Comparison of ENCODE assay signal across 12 cellular contexts in the genomic region with DNA sequence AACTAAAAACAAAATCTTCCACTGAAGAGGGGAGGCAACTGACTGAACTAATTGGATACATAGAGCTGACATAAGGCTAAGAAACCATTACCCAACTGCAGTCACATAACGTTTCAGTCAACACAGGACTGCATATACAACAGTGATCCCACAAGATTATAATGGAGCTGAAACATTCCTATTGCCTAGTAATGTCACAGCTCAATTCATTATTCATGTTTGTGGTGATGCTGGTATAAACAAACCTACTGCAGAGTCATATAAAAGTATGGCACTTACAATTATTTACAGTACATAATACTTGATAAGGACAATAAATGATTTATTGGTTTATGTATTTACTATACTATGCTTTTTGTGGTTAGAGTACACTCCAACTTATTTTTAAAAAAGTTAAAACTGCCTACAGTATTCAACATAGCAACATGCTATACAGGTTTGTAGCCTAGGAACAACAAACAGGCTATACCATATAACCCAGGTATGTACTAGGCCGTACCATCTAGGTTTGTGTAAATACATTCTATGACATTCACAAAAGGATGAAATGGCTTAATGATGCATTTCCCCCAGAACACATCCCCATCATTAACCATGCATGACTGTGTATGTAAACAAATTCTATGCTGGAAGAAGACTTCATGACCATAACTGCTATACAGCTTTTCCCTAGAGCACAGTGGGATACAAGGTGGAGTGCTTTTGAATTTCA. TPM values are rescaled to one million over a fixed set of nuclear protein-coding genes. Genes with fewer than 3 reads are reported as not detected.
DNase-seq lines count a peak whose midpoint lies in the region; ATAC-seq, FAIRE-seq and TF ChIP-seq lines count a peak whose summit lies in the region.
"Had no signal": no experiment of that assay in that cellular context is flagged by ENCODE, and none has a peak within 500 bp of the region (broad histone marks: within the 10 kb centered on the region; RNA-seq: fewer than 3 reads in every experiment).

No MANE protein-coding gene starts in this region.

- H3K9me3 ChIP-seq in astrocyte (ENCODE audit: insufficient read depth, low read depth, low read length) (no peaks in the 10 kb centered on the region), body of pancreas (no peaks in the 10 kb centered on the region)

- no peaks in the 10 kb centered on the region for H3K9me3 Mint-ChIP-seq in astrocyte (ENCODE audit: unreplicated experiment)

- no peaks in the 10 kb centered on the region for H3K27me3 Mint-ChIP-seq in astrocyte (ENCODE audit: low read depth, unreplicated experiment)

- H4K20me1 ChIP-seq in astrocyte (ENCODE audit: insufficient read depth, low read length) = peaks cover 81% of the 10 kb centered on the region

- DNase-seq in AG10803 (ENCODE audit: low read depth) = peak; percentile 37
- DNase-seq in EH (ENCODE audit: low read depth) = peak; percentile 48
- DNase-seq in NCI-H345 treated with DMSO at 0.1 percent for 48 hours (lab: John Stamatoyannopoulos, UW; ENCODE audit: unreplicated experiment) = peak; percentile 94
- peak; percentile 53 for DNase-seq in astrocyte (ENCODE audit: low read depth)
- no peak for DNase-seq in RWPE1 (ENCODE audit: low spot score)
- no peak for DNase-seq in body of pancreas
- no peak for DNase-seq in NCI-H1048 (lab: John Stamatoyannopoulos, UW)
- DNase-seq: CD8-positive, alpha-beta T cell; islet precursor cell had no signal

- 84 to 88% methylated on average over 2 of the region's 2 CpGs for WGBS in body of pancreas, 2 donors

- H3K27ac ChIP-seq in astrocyte (ENCODE audit: low read depth, low read length) = no peak overlapping the region
- H3K27ac ChIP-seq in RWPE1 = no peak overlapping the region
- no peak overlapping the region for H3K27ac ChIP-seq in body of pancreas

- ATAC-seq in GM19397 (IDR thresholded peaks at IDR 0.05; ENCODE audit: unreplicated experiment) (no peak), body of pancreas (no peak)
- ATAC-seq: CD8-positive, alpha-beta T cell had no signal

- no peak overlapping the region for H3K9ac ChIP-seq in astrocyte (ENCODE audit: low read length)

- peaks cover 8% of the 10 kb centered on the region for H3K4me1 ChIP-seq in astrocyte (ENCODE audit: insufficient read depth, low read length)
- H3K4me1 ChIP-seq in body of pancreas = peaks cover 23% of the 10 kb centered on the region

- intact Hi-C loops in body of pancreas (cut with DNase I) = no loop called here

- H3K79me2 ChIP-seq in astrocyte (ENCODE audit: insufficient read depth, low read length) = peaks cover 92% of the 10 kb centered on the region

- peaks cover 4% of the 10 kb centered on the region for H3K36me3 ChIP-seq in astrocyte (ENCODE audit: insufficient read depth, low read length)
- H3K36me3 ChIP-seq in body of pancreas (replicated peaks in 1 of 2; ENCODE audit: insufficient read depth in 1 of 2, low read depth in 2 of 2) = no peaks in the 10 kb centered on the region

- TF ChIP-seq CTCF in AG10803 (conservative IDR thresholded peaks at IDR 0.05; ENCODE audit: low read length) (no peak), astrocyte (IDR thresholded peaks at IDR 0.05; ENCODE audit: insufficient read depth, low read depth, low read length) (no peak), RWPE1 (conservative IDR thresholded peaks at IDR 0.05; ENCODE audit: low read depth) (no peak), body of pancreas (IDR thresholded peaks at IDR 0.05) (no peak)

- no peak for FAIRE-seq in astrocyte (lab: Jason Lieb, UNC)
- FAIRE-seq: TTC549 had no signal

- H3K4me3 Mint-ChIP-seq in astrocyte (ENCODE audit: unreplicated experiment) = peak overlapping the region; percentile 65
- H3K4me3 Mint-ChIP-seq: CD8-positive, alpha-beta T cell; nephron had no signal

- H3K4me3 ChIP-seq in AG10803 (ENCODE audit: low read length) (no peak overlapping the region), astrocyte (ENCODE audit: insufficient read depth, low read depth, low read length) (no peak overlapping the region), body of pancreas (no peak overlapping the region)

- H3K27me3 ChIP-seq in astrocyte (ENCODE audit: insufficient read depth, low read length) (no peaks in the 10 kb centered on the region), body of pancreas (no peaks in the 10 kb centered on the region)

- peak overlapping the region; percentile 3 for H3K27ac Mint-ChIP-seq in astrocyte (ENCODE audit: unreplicated experiment)
- H3K27ac Mint-ChIP-seq: CD8-positive, alpha-beta T cell; nephron had no signal

- CTCF ChIA-PET in RWPE1 (lab: Yijun Ruan, JAX) = interaction anchor here (1.0 kb wide), 1 partner anchor 268 kb away, joined by 3 read pairs; a partner anchor contains a TSS

- peaks cover 29% of the 10 kb centered on the region for H3K4me1 Mint-ChIP-seq in astrocyte (ENCODE audit: low read depth, unreplicated experiment)

- H2AFZ ChIP-seq in astrocyte (ENCODE audit: low read depth, low read length) = no peak overlapping the region

- no peak for TF ChIP-seq POLR2A in body of pancreas (IDR thresholded peaks at IDR 0.05)

- peaks cover 2% of the 10 kb centered on the region for H3K36me3 Mint-ChIP-seq in astrocyte (ENCODE audit: low read depth, unreplicated experiment)

- POLR2A ChIA-PET in RWPE1 (lab: Yijun Ruan, JAX; ENCODE audit: low non-redundant PET) = no interaction called here

- peak overlapping the region; percentile 31 for H3K4me2 ChIP-seq in astrocyte (ENCODE audit: low read length)

RNA-seq across cellular contexts. Expression of a gene that starts 4.3 kb away (rescaled TPM):
- total RNA-seq in astrocyte (614 and 687 TPM in 2 replicates), body of pancreas (100 to 1,000 TPM; 151 to 275 TPM)

RNA-seq across cellular contexts. Expression of a gene that starts 48.6 kb away (rescaled TPM):
- total RNA-seq in astrocyte (41.2 and 43.9 TPM in 2 replicates), body of pancreas (10 to 100 TPM; 11.9 to 22.4 TPM)

Comparison
In these comparisons a context has a peak if more than half of its experiments do, and no peak if none do; other contexts are left out.
1. DNase-seq: peak in AG10803 (single experiment), EH (single experiment), NCI-H345 treated with DMSO at 0.1 percent for 48 hours (single experiment) and astrocyte (single experiment); none in RWPE1 (single experiment), body of pancreas (0 of 4) and NCI-H1048 (single experiment).